In genomic region chr1:6914646-6915178, GRCh38 we compare ENCODE assay signal across 23 cellular contexts.
"Had no signal": no experiment of that assay in that cellular context is flagged by ENCODE, and none has a peak within 500 bp of the region (broad histone marks: within the 10 kb centered on the region; RNA-seq: fewer than 3 reads in every experiment).

No MANE protein-coding gene starts in this region.

- H3K4me3 Mint-ChIP-seq: activated CD4-positive, alpha-beta memory T cell treated with anti-CD3 and anti-CD28 coated beads, Interleukin-2, amount 10 ng/mL, durations not matched to agents 7 days and 5 days; activated CD8-positive, alpha-beta memory T cell treated with anti-CD3 and anti-CD28 coated beads, Interleukin-2, amount 10 ng/mL, durations not matched to agents 7 days and 5 days; activated naive CD8-positive, alpha-beta T cell treated with anti-CD3 and anti-CD28 coated beads, Interleukin-2, amount 10 ng/mL, durations not matched to agents 7 days and 5 days; activated T-helper 17 cell treated with anti-CD3 and anti-CD28 coated beads, Interleukin-2, amount 50 U/mL, for 72 hours; effector memory CD8-positive, alpha-beta T cell; nephron progenitor cell had no signal

- H3K9me3 Mint-ChIP-seq: activated CD4-positive, alpha-beta memory T cell treated with anti-CD3 and anti-CD28 coated beads, Interleukin-2, amount 10 ng/mL, durations not matched to agents 7 days and 5 days; activated naive CD8-positive, alpha-beta T cell treated with anti-CD3 and anti-CD28 coated beads, Interleukin-2, amount 10 ng/mL, durations not matched to agents 7 days and 5 days had no signal

- H3K36me3 ChIP-seq: left lung, tibial nerve had no signal

- FAIRE-seq: bronchial epithelial cell, kidney, urothelium cell line had no signal

- H3K4me1 Mint-ChIP-seq: activated T-helper 17 cell treated with anti-CD3 and anti-CD28 coated beads, Interleukin-2, amount 50 U/mL, for 72 hours had no signal

- ATAC-seq: activated CD8-positive, alpha-beta memory T cell treated with anti-CD3 and anti-CD28 coated beads, Interleukin-2, amount 10 ng/mL, durations not matched to agents 7 days and 5 days; activated T-helper 17 cell treated with anti-CD3 and anti-CD28 coated beads, Interleukin-2, amount 50 U/mL, for 72 hours; effector memory CD8-positive, alpha-beta T cell; left lung had no signal

- H3K4me3 ChIP-seq: left lung, tibial nerve had no signal

- H3K36me3 Mint-ChIP-seq: activated naive CD8-positive, alpha-beta T cell treated with anti-CD3 and anti-CD28 coated beads, Interleukin-2, amount 10 ng/mL, durations not matched to agents 7 days and 5 days had no signal

- H3K27ac ChIP-seq: left lung, tibial nerve had no signal

- DNase-seq: activated CD4-positive, alpha-beta memory T cell treated with anti-CD3 and anti-CD28 coated beads, Interleukin-2, amount 10 ng/mL, durations not matched to agents 7 days and 5 days; activated CD4-positive, alpha-beta T cell treated with anti-CD3 and anti-CD28 coated beads for 48 hours; activated CD4-positive, CD25-positive, alpha-beta regulatory T cell; activated CD8-positive, alpha-beta memory T cell treated with anti-CD3 and anti-CD28 coated beads, Interleukin-2, amount 10 ng/mL, durations not matched to agents 7 days and 5 days; activated naive CD4-positive, alpha-beta T cell; activated naive CD8-positive, alpha-beta T cell treated with anti-CD3 and anti-CD28 coated beads, Interleukin-2, amount 10 ng/mL, durations not matched to agents 7 days and 5 days; activated T-cell treated with anti-CD3 and anti-CD28 coated beads, Interleukin-2, amount 50 U/mL, for 1 hour; aorta; effector memory CD8-positive, alpha-beta T cell; kidney; left lung; mesenchymal stem cell; nephron progenitor cell; occipital lobe; stimulated activated CD4-positive, alpha-beta T cell treated with anti-CD3 and anti-CD28 coated beads, Interleukin-12 subunit alpha, Interleukin-12 subunit beta, amount 100 ng/mL, for 4 hours; stimulated activated CD4-positive, alpha-beta T cell treated with anti-CD3 and anti-CD28 coated beads, Interleukin-1b, Interleukin-23, amount 100 ng/mL, for 48 hours; stimulated activated naive CD4-positive, alpha-beta T cell treated with Interleukin-2 at 50 U/mL for 16 hours; T-helper 1 cell; T-helper 9 cell had no signal

- H3K27ac Mint-ChIP-seq: activated CD4-positive, alpha-beta memory T cell treated with anti-CD3 and anti-CD28 coated beads, Interleukin-2, amount 10 ng/mL, durations not matched to agents 7 days and 5 days; activated CD8-positive, alpha-beta memory T cell treated with anti-CD3 and anti-CD28 coated beads, Interleukin-2, amount 10 ng/mL, durations not matched to agents 7 days and 5 days; activated naive CD8-positive, alpha-beta T cell treated with anti-CD3 and anti-CD28 coated beads, Interleukin-2, amount 10 ng/mL, durations not matched to agents 7 days and 5 days; activated T-helper 17 cell treated with anti-CD3 and anti-CD28 coated beads, Interleukin-2, amount 50 U/mL, for 72 hours; effector memory CD8-positive, alpha-beta T cell; nephron progenitor cell had no signal

- H3K9me3 ChIP-seq: left lung had no signal
